In genomic region chr7:112791465-112792168, GRCh38 we compare ENCODE assay signal across 15 cellular contexts. TPM values are rescaled to one million over a fixed set of nuclear protein-coding genes. Genes with fewer than 3 reads are reported as not detected.
A peak's percentile ranks its signal among the peaks of the same experiment; 100 is the strongest.
DNase-seq lines count a peak whose midpoint lies in the region; ATAC-seq and TF ChIP-seq lines count a peak whose summit lies in the region.
"Had no signal": no experiment of that assay in that cellular context is flagged by ENCODE, and none has a peak within 500 bp of the region (broad histone marks: within the 10 kb centered on the region; RNA-seq: fewer than 3 reads in every experiment).

No MANE protein-coding gene starts in this region.

- H3K4me3 ChIP-seq in upper lobe of right lung, result no peak overlapping the region
- H3K4me3 ChIP-seq: lung, pancreas had no signal

- no peaks in the 10 kb centered on the region for H3K9me3 ChIP-seq in upper lobe of right lung
- H3K9me3 ChIP-seq: pancreas had no signal

- ATAC-seq in activated naive CD8-positive, alpha-beta T cell treated with anti-CD3 and anti-CD28 coated beads, Interleukin-2, amount 50 U/mL, for 24 hours, result no peak
- no peak for ATAC-seq in T-cell (replicated peaks in 1 of 4)
- ATAC-seq in GM19035 (IDR thresholded peaks at IDR 0.05; ENCODE audit: unreplicated experiment), result no peak
- no peak for ATAC-seq in upper lobe of right lung
- no peak for ATAC-seq in GM18907 (IDR thresholded peaks at IDR 0.05; ENCODE audit: unreplicated experiment)
- ATAC-seq: activated T-cell treated with anti-CD3 and anti-CD28 coated beads, Interleukin-2, amount 50 U/mL, for 4 hours; pancreas had no signal

- peaks cover 26% of the 10 kb centered on the region for H3K4me1 Mint-ChIP-seq in activated naive CD8-positive, alpha-beta T cell (ENCODE audit: low read depth)
- peaks cover 35% of the 10 kb centered on the region for H3K4me1 Mint-ChIP-seq in activated naive CD8-positive, alpha-beta T cell treated with anti-CD3 and anti-CD28 coated beads, Interleukin-2, amount 50 U/mL, for 24 hours
- H3K4me1 Mint-ChIP-seq in T-cell (peaks cover 31 to 39% (median 38%) of the 10 kb centered on the region in 3 donors), glutamatergic neuron (ENCODE audit: low read depth, unreplicated experiment) (peaks cover 8% of the 10 kb centered on the region), type B pancreatic cell (ENCODE audit: unreplicated experiment) (peaks cover 20% of the 10 kb centered on the region)

- CTCF ChIA-PET in T-cell (lab: Charles Lee), result no interaction called here

- POLR2A ChIA-PET in T-cell (lab: Charles Lee), result interaction anchor here in 1 of 2 donors (0.5 kb wide), 1 partner anchor 38 kb away, joined by 3 read pairs; no protein-coding TSS in a partner anchor

- H3K27ac Mint-ChIP-seq in activated naive CD8-positive, alpha-beta T cell, result no peak overlapping the region
- no peak overlapping the region for H3K27ac Mint-ChIP-seq in activated naive CD8-positive, alpha-beta T cell treated with anti-CD3 and anti-CD28 coated beads, Interleukin-2, amount 50 U/mL, for 24 hours
- H3K27ac Mint-ChIP-seq in T-cell (no peak overlapping the region), glutamatergic neuron (ENCODE audit: unreplicated experiment) (no peak overlapping the region), type B pancreatic cell (peak overlapping the region; percentile 72)

- peak overlapping the region; percentile 99 for H3K4me3 Mint-ChIP-seq in activated naive CD8-positive, alpha-beta T cell
- no peak overlapping the region for H3K4me3 Mint-ChIP-seq in activated naive CD8-positive, alpha-beta T cell treated with anti-CD3 and anti-CD28 coated beads, Interleukin-2, amount 50 U/mL, for 24 hours
- peak overlapping the region; percentile 83 to 94 (median 88) for H3K4me3 Mint-ChIP-seq in T-cell
- peak overlapping the region; percentile 92 for H3K4me3 Mint-ChIP-seq in glutamatergic neuron (ENCODE audit: unreplicated experiment)
- H3K4me3 Mint-ChIP-seq in type B pancreatic cell, result peak overlapping the region; percentile 98

- H3K27me3 Mint-ChIP-seq in activated naive CD8-positive, alpha-beta T cell, result no peaks in the 10 kb centered on the region
- no peaks in the 10 kb centered on the region for H3K27me3 Mint-ChIP-seq in activated naive CD8-positive, alpha-beta T cell treated with anti-CD3 and anti-CD28 coated beads, Interleukin-2, amount 50 U/mL, for 24 hours
- no peaks in the 10 kb centered on the region for H3K27me3 Mint-ChIP-seq in T-cell
- H3K27me3 Mint-ChIP-seq in glutamatergic neuron (ENCODE audit: unreplicated experiment), result peaks cover 2% of the 10 kb centered on the region
- H3K27me3 Mint-ChIP-seq in type B pancreatic cell, result no peaks in the 10 kb centered on the region

- no peak overlapping the region for H3K27ac ChIP-seq in upper lobe of right lung
- H3K27ac ChIP-seq: pancreas had no signal

- no peak for TF ChIP-seq CTCF in glutamatergic neuron (IDR thresholded peaks at IDR 0.05; ENCODE audit: partially characterized antibody, unreplicated experiment)
- no peak for TF ChIP-seq CTCF in type B pancreatic cell (conservative IDR thresholded peaks at IDR 0.05)
- no peak for TF ChIP-seq CTCF in upper lobe of right lung (IDR thresholded peaks at IDR 0.05)

- intact Hi-C loops in upper lobe of right lung (cut with DNase I), result no loop called here

- no peaks in the 10 kb centered on the region for H3K9me3 Mint-ChIP-seq in activated naive CD8-positive, alpha-beta T cell (ENCODE audit: low read depth)
- H3K9me3 Mint-ChIP-seq in activated naive CD8-positive, alpha-beta T cell treated with anti-CD3 and anti-CD28 coated beads, Interleukin-2, amount 50 U/mL, for 24 hours, result no peaks in the 10 kb centered on the region
- no peaks in the 10 kb centered on the region for H3K9me3 Mint-ChIP-seq in T-cell
- peaks cover 2% of the 10 kb centered on the region for H3K9me3 Mint-ChIP-seq in glutamatergic neuron (ENCODE audit: unreplicated experiment)
- H3K9me3 Mint-ChIP-seq in type B pancreatic cell, result no peaks in the 10 kb centered on the region
- H3K9me3 Mint-ChIP-seq: activated T-cell treated with anti-CD3 and anti-CD28 coated beads, Interleukin-2, amount 50 U/mL, for 4 hours had no signal

- no peaks in the 10 kb centered on the region for H3K27me3 ChIP-seq in upper lobe of right lung
- H3K27me3 ChIP-seq: pancreas had no signal

- DNase-seq in activated naive CD8-positive, alpha-beta T cell treated with anti-CD3 and anti-CD28 coated beads, Interleukin-2, amount 50 U/mL, for 24 hours, result no peak
- DNase-seq in T-cell (no peak), glutamatergic neuron (no peak), type B pancreatic cell (ENCODE audit: extremely low spot score, unreplicated experiment) (no peak), upper lobe of right lung (no peak)
- DNase-seq: activated CD4-positive, CD25-positive, alpha-beta regulatory T cell treated with anti-CD3 and anti-CD28 coated beads, Interleukin-2, amount 50 U/mL, for 72 hours; activated T-cell treated with anti-CD3 and anti-CD28 coated beads, Interleukin-2, amount 50 U/mL, for 4 hours; anterior cingulate cortex; DMS153; NCI-H2171 treated with DMSO at 0.1 percent for 48 hours; pancreas had no signal

- H3K36me3 Mint-ChIP-seq in activated naive CD8-positive, alpha-beta T cell, result peaks cover 3% of the 10 kb centered on the region
- peaks cover 10% of the 10 kb centered on the region for H3K36me3 Mint-ChIP-seq in activated naive CD8-positive, alpha-beta T cell treated with anti-CD3 and anti-CD28 coated beads, Interleukin-2, amount 50 U/mL, for 24 hours (ENCODE audit: low read depth)
- H3K36me3 Mint-ChIP-seq in T-cell (peaks cover 8% of the 10 kb centered on the region), glutamatergic neuron (ENCODE audit: unreplicated experiment) (no peaks in the 10 kb centered on the region), type B pancreatic cell (peaks cover 20% of the 10 kb centered on the region)

- no peaks in the 10 kb centered on the region for H3K36me3 ChIP-seq in upper lobe of right lung
- H3K36me3 ChIP-seq: pancreas had no signal

- H3K4me1 ChIP-seq in upper lobe of right lung, result peaks cover 13% of the 10 kb centered on the region

RNA-seq across cellular contexts. Expression of gene TMEM168, which starts 1.4 kb away (rescaled TPM):
- total RNA-seq in T-cell, result 10 to 100 TPM; 16.0 to 24.1 (median 20.3) TPM
- total RNA-seq in glutamatergic neuron (ENCODE audit: unreplicated experiment), result 13.8 TPM
- total RNA-seq in type B pancreatic cell (ENCODE audit: low replicate concordance), result 24.7 and 25.5 TPM in 2 replicates
- total RNA-seq in upper lobe of right lung, result 26.3 TPM
